Comparison of ENCODE assay signal across 18 cellular contexts in genomic region chr1:93700532-93701469, GRCh38. TPM values are rescaled to one million over a fixed set of nuclear protein-coding genes. Genes with fewer than 3 reads are reported as not detected.
DNase-seq lines count a peak whose midpoint lies in the region; ATAC-seq, FAIRE-seq and TF ChIP-seq lines count a peak whose summit lies in the region.
"Had no signal": no experiment of that assay in that cellular context is flagged by ENCODE, and none has a peak within 500 bp of the region (broad histone marks: within the 10 kb centered on the region; RNA-seq: fewer than 3 reads in every experiment).

No MANE protein-coding gene starts in this region.

- H3K27me3 ChIP-seq in brain microvascular endothelial cell (replicated peaks) = no peaks in the 10 kb centered on the region
- H3K27me3 ChIP-seq in mesendoderm (ENCODE audit: insufficient read depth, low read length, poor library complexity) = no peaks in the 10 kb centered on the region

- in situ Hi-C loops in brain microvascular endothelial cell (cut with HindIII; ENCODE audit: low pct_ligation_motif_present, low sequenced_read_pairs) = no loop called here

- peak; percentile 42 for FAIRE-seq in urothelium cell line (lab: Jason Lieb, UNC)
- FAIRE-seq: A204.1, TTC549 had no signal

- H3K27ac ChIP-seq in brain microvascular endothelial cell = peak overlapping the region; percentile 84
- H3K27ac ChIP-seq in mesendoderm (ENCODE audit: low read depth, low read length) = no peak overlapping the region

- DNase-seq in activated CD8-positive, alpha-beta memory T cell treated with anti-CD3 and anti-CD28 coated beads for 24 hours = peak; percentile 32
- no peak for DNase-seq in activated CD8-positive, alpha-beta memory T cell treated with anti-CD3 and anti-CD28 coated beads, Interleukin-2, amount 10 ng/mL, durations not matched to agents 7 days and 5 days
- no peak for DNase-seq in brain microvascular endothelial cell
- DNase-seq in mesendoderm = peak; percentile 58
- DNase-seq in urothelium cell line (ENCODE audit: low spot score) = no peak
- DNase-seq in foreskin fibroblast = no peak
- DNase-seq: activated CD4-positive, alpha-beta T cell treated with anti-CD3 and anti-CD28 coated beads, Interleukin-2, amount 10 ng/mL, durations not matched to agents 7 days and 5 days; CD4-positive, alpha-beta memory T cell; effector CD8-positive, alpha-beta T cell; left ventricle myocardium inferior; NCI-H187; NCI-H526; stimulated activated naive CD8-positive, alpha-beta T cell treated with anti-CD3 and anti-CD28 coated beads, Interleukin-15, Interleukin-2, amounts not matched to agents 100 U/mL and 50 U/mL, for 24 hours had no signal

- H3K36me3 Mint-ChIP-seq in activated CD8-positive, alpha-beta memory T cell treated with anti-CD3 and anti-CD28 coated beads, Interleukin-2, amount 10 ng/mL, durations not matched to agents 7 days and 5 days = no peaks in the 10 kb centered on the region
- H3K36me3 Mint-ChIP-seq: activated naive CD4-positive, alpha-beta T cell treated with anti-CD3 and anti-CD28 coated beads, Interleukin-2, amount 50 U/mL, for 72 hours; CD4-positive, alpha-beta memory T cell had no signal

- no CpG with 5 or more reads among the region's 22 CpGs for WGBS in mesendoderm (ENCODE audit: extremely low coverage, insufficient coverage, low lambda C conversion rate)

- peak overlapping the region; percentile 66 for H3K56ac ChIP-seq in mesendoderm (ENCODE audit: low read length)

- ATAC-seq in activated CD8-positive, alpha-beta memory T cell treated with anti-CD3 and anti-CD28 coated beads, Interleukin-2, amount 10 ng/mL, durations not matched to agents 7 days and 5 days = no peak
- no peak for ATAC-seq in GM19395 (IDR thresholded peaks at IDR 0.05; ENCODE audit: unreplicated experiment)
- no peak for ATAC-seq in HG02588 (IDR thresholded peaks at IDR 0.05; ENCODE audit: unreplicated experiment)
- ATAC-seq: stimulated activated naive CD8-positive, alpha-beta T cell treated with anti-CD3 and anti-CD28 coated beads, Interleukin-15, Interleukin-2, amounts not matched to agents 100 U/mL and 50 U/mL, for 24 hours had no signal

- H3K79me1 ChIP-seq in mesendoderm (ENCODE audit: low read length) = no peaks in the 10 kb centered on the region

- no peak overlapping the region for H3K4me3 Mint-ChIP-seq in activated CD8-positive, alpha-beta memory T cell treated with anti-CD3 and anti-CD28 coated beads, Interleukin-2, amount 10 ng/mL, durations not matched to agents 7 days and 5 days
- H3K4me3 Mint-ChIP-seq: activated CD4-positive, alpha-beta T cell treated with anti-CD3 and anti-CD28 coated beads, Interleukin-2, amount 10 ng/mL, durations not matched to agents 7 days and 5 days; CD4-positive, alpha-beta memory T cell had no signal

- no peak overlapping the region for H4K8ac ChIP-seq in mesendoderm (ENCODE audit: low read depth, low read length)

- no peak overlapping the region for H3K23ac ChIP-seq in mesendoderm (ENCODE audit: low read length)

- H3K4me1 Mint-ChIP-seq in activated CD8-positive, alpha-beta memory T cell treated with anti-CD3 and anti-CD28 coated beads, Interleukin-2, amount 10 ng/mL, durations not matched to agents 7 days and 5 days = peaks cover 10% of the 10 kb centered on the region
- H3K4me1 Mint-ChIP-seq: activated CD4-positive, alpha-beta T cell treated with anti-CD3 and anti-CD28 coated beads, Interleukin-2, amount 10 ng/mL, durations not matched to agents 7 days and 5 days; CD4-positive, alpha-beta memory T cell had no signal

- no peak overlapping the region for H4K5ac ChIP-seq in mesendoderm (ENCODE audit: low read length)

- H3K4me3 ChIP-seq in brain microvascular endothelial cell (ENCODE audit: low read depth, low read length) (no peak overlapping the region), mesendoderm (ENCODE audit: low read length) (no peak overlapping the region), foreskin fibroblast (ENCODE audit: low read depth in 1 of 2, low read length in 2 of 2) (no peak overlapping the region)
- H3K4me3 ChIP-seq: left ventricle myocardium inferior had no signal

- no peak overlapping the region for H3K9ac ChIP-seq in mesendoderm (ENCODE audit: low read length)

- H3K4me1 ChIP-seq in mesendoderm (ENCODE audit: control insufficient read depth, low read depth, low read length) = peaks cover 5% of the 10 kb centered on the region

- H3K4ac ChIP-seq in mesendoderm (ENCODE audit: low read depth, low read length) = peak overlapping the region; percentile 8

- TF ChIP-seq CTCF in brain microvascular endothelial cell (IDR thresholded peaks at IDR 0.05; ENCODE audit: low read depth, low read length, missing control alignments) (no peak), foreskin fibroblast (IDR thresholded peaks at IDR 0.05; ENCODE audit: low read depth, low read length) (no peak)

- peak overlapping the region; percentile 69 for H2BK120ac ChIP-seq in mesendoderm (ENCODE audit: low read depth, low read length)

- H3K9me3 Mint-ChIP-seq in activated CD8-positive, alpha-beta memory T cell treated with anti-CD3 and anti-CD28 coated beads, Interleukin-2, amount 10 ng/mL, durations not matched to agents 7 days and 5 days (ENCODE audit: low read depth) = no peaks in the 10 kb centered on the region
- H3K9me3 Mint-ChIP-seq: activated CD4-positive, alpha-beta T cell treated with anti-CD3 and anti-CD28 coated beads, Interleukin-2, amount 10 ng/mL, durations not matched to agents 7 days and 5 days; activated naive CD4-positive, alpha-beta T cell treated with anti-CD3 and anti-CD28 coated beads, Interleukin-2, amount 50 U/mL, for 72 hours; CD4-positive, alpha-beta memory T cell had no signal

- H3K4me2 ChIP-seq in mesendoderm (ENCODE audit: low read length) = no peak overlapping the region

- H3K27me3 Mint-ChIP-seq in activated CD8-positive, alpha-beta memory T cell treated with anti-CD3 and anti-CD28 coated beads, Interleukin-2, amount 10 ng/mL, durations not matched to agents 7 days and 5 days = no peaks in the 10 kb centered on the region
- H3K27me3 Mint-ChIP-seq: activated CD4-positive, alpha-beta T cell treated with anti-CD3 and anti-CD28 coated beads, Interleukin-2, amount 10 ng/mL, durations not matched to agents 7 days and 5 days; CD4-positive, alpha-beta memory T cell had no signal

- no peak overlapping the region for H3K27ac Mint-ChIP-seq in activated CD8-positive, alpha-beta memory T cell treated with anti-CD3 and anti-CD28 coated beads, Interleukin-2, amount 10 ng/mL, durations not matched to agents 7 days and 5 days
- H3K27ac Mint-ChIP-seq: activated CD4-positive, alpha-beta T cell treated with anti-CD3 and anti-CD28 coated beads, Interleukin-2, amount 10 ng/mL, durations not matched to agents 7 days and 5 days; activated naive CD4-positive, alpha-beta T cell treated with anti-CD3 and anti-CD28 coated beads, Interleukin-2, amount 50 U/mL, for 72 hours; CD4-positive, alpha-beta memory T cell had no signal

- H2BK15ac ChIP-seq in mesendoderm (replicated peaks; ENCODE audit: low read depth) = no peak overlapping the region

- CTCF ChIA-PET in activated CD8-positive, alpha-beta memory T cell treated with anti-CD3 and anti-CD28 coated beads, Interleukin-2, amount 10 ng/mL, durations not matched to agents 7 days and 5 days (lab: Charles Lee) = interaction anchor here (1.1 kb wide), 1 partner anchor 10 kb away, joined by 3 read pairs; no protein-coding TSS in a partner anchor

- peak overlapping the region; percentile 16 for H3K18ac ChIP-seq in mesendoderm (ENCODE audit: low read length)

- H3K36me3 ChIP-seq in brain microvascular endothelial cell (replicated peaks) (no peaks in the 10 kb centered on the region), mesendoderm (ENCODE audit: control insufficient read depth, insufficient read depth, low read length) (no peaks in the 10 kb centered on the region)
- H3K36me3 ChIP-seq: left ventricle myocardium inferior had no signal

- peak overlapping the region; percentile 64 for H2BK5ac ChIP-seq in mesendoderm (ENCODE audit: low read length)

- no peaks in the 10 kb centered on the region for H3K79me2 ChIP-seq in mesendoderm (ENCODE audit: control insufficient read depth, insufficient read depth, low read length)

- peak overlapping the region; percentile 85 for H2AK5ac ChIP-seq in mesendoderm (ENCODE audit: low read length)

RNA-seq across cellular contexts. Expression of gene BCAR3, which starts 19.2 kb away (rescaled TPM):
- total RNA-seq in activated CD8-positive, alpha-beta memory T cell treated with anti-CD3 and anti-CD28 coated beads, Interleukin-2, amount 10 ng/mL, durations not matched to agents 7 days and 5 days = 1 to 10 TPM in 1 of 2 experiments, under 1 TPM in 1; 0.96 to 1.3 TPM
- polyA plus RNA-seq in mesendoderm (2013, experiment 1 of 2) = 23.5 TPM
- 23.0 TPM for polyA plus RNA-seq in mesendoderm (2013, experiment 2 of 2)

Comparison
In these comparisons a context has a peak if more than half of its experiments do, and no peak if none do; other contexts are left out.
1. DNase-seq: peak in activated CD8-positive, alpha-beta memory T cell treated with anti-CD3 and anti-CD28 coated beads for 24 hours (single experiment) and mesendoderm (single experiment); none in activated CD8-positive, alpha-beta memory T cell treated with anti-CD3 and anti-CD28 coated beads, Interleukin-2, amount 10 ng/mL, durations not matched to agents 7 days and 5 days (single experiment), brain microvascular endothelial cell (single experiment), urothelium cell line (single experiment) and foreskin fibroblast (0 of 2).